In the genomic region with DNA sequence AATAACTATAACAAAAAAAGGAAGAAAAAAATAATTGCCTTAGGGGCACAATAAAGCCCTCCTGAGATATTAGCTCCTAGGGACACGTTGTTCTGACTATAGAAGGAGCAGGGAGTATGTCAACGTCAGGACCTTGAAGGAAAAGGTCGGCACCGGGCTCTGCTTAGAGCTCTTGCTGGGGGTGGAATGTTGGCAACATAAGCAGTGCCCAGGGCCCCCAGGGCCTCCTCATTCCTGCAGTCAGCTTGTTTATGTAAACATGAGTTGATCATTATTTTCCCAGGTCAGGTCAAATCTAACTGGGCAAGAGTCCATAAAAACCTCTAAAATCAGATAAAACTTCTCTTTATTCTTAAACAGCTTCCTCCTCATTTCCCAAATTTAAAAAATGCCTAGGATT, we compare ENCODE assay signal across 16 cellular contexts. TPM values are rescaled to one million over a fixed set of nuclear protein-coding genes. Genes with fewer than 3 reads are reported as not detected.
DNase-seq lines count a peak whose midpoint lies in the region; ATAC-seq and TF ChIP-seq lines count a peak whose summit lies in the region.
"Had no signal": no experiment of that assay in that cellular context is flagged by ENCODE, and none has a peak within 500 bp of the region (broad histone marks: within the 10 kb centered on the region; RNA-seq: fewer than 3 reads in every experiment).

No MANE protein-coding gene starts in this region.

- no peak overlapping the region for H3K27ac Mint-ChIP-seq in WTC11
- H3K27ac Mint-ChIP-seq in activated CD4-positive, alpha-beta memory T cell treated with anti-CD3 and anti-CD28 coated beads for 36 hours: no peak overlapping the region
- H3K27ac Mint-ChIP-seq in activated T-cell treated with anti-CD3 and anti-CD28 coated beads, Interleukin-2, amount 50 U/mL, for 72 hours: no peak overlapping the region

- 23 to 26% methylated on average over 4 of the region's 4 CpGs for WGBS in heart right ventricle, 2 donors
- WGBS in psoas muscle, 3 donors: 4 to 13% (median 8%) methylated on average over 4 of the region's 4 CpGs

- TF ChIP-seq CTCF in VCaP (conservative IDR thresholded peaks at IDR 0.05) (no peak), heart right ventricle (IDR thresholded peaks at IDR 0.05) (no peak), psoas muscle (IDR thresholded peaks at IDR 0.05) (no peak), WTC11 (IDR thresholded peaks at IDR 0.05) (no peak)

- H3K27ac ChIP-seq in VCaP: peak overlapping the region; percentile 75
- H3K27ac ChIP-seq in heart right ventricle: peak overlapping the region in 6 of 10 donors; percentile 12 to 45 (median 21)
- no peak overlapping the region for H3K27ac ChIP-seq in psoas muscle
- H3K27ac ChIP-seq: BLaER1 treated with 17β-estradiol and CSF1 and Interleukin-3, amounts not matched to agents 10 nM and 100 nM; SJSA1 had no signal

- POLR2A ChIA-PET in WTC11 (lab: Charles Lee): no interaction called here
- POLR2A ChIA-PET in activated CD4-positive, alpha-beta memory T cell treated with anti-CD3 and anti-CD28 coated beads for 36 hours (lab: Charles Lee): no interaction called here

- H3K9me3 ChIP-seq in heart right ventricle: no peaks in the 10 kb centered on the region
- H3K9me3 ChIP-seq in psoas muscle: no peaks in the 10 kb centered on the region
- H3K9me3 ChIP-seq: BLaER1 treated with 17β-estradiol and CSF1 and Interleukin-3, amounts not matched to agents 10 nM and 100 nM; SJSA1 had no signal

- ATAC-seq in heart right ventricle: peak in 7 of 8 donors; percentile 25 to 79 (median 65)
- peak; percentile 26 to 54 (median 44) for ATAC-seq in psoas muscle
- no peak for ATAC-seq in WTC11
- no peak for ATAC-seq in activated T-cell treated with anti-CD3 and anti-CD28 coated beads, Interleukin-2, amount 50 U/mL, for 72 hours (replicated peaks in 1 of 2)

- H3K36me3 Mint-ChIP-seq in WTC11: peaks cover 13% of the 10 kb centered on the region; the same call in 1 of the 2 replicates
- H3K36me3 Mint-ChIP-seq in activated CD4-positive, alpha-beta memory T cell treated with anti-CD3 and anti-CD28 coated beads for 36 hours: peaks cover 8% of the 10 kb centered on the region
- peaks cover 2 to 17% of the 10 kb centered on the region in 2 donors for H3K36me3 Mint-ChIP-seq in activated T-cell treated with anti-CD3 and anti-CD28 coated beads, Interleukin-2, amount 50 U/mL, for 72 hours (ENCODE audit: insufficient read depth in 2 of 2)

- H3K27me3 Mint-ChIP-seq in WTC11 (ENCODE audit: low read depth): no peaks in the 10 kb centered on the region
- H3K27me3 Mint-ChIP-seq in activated CD4-positive, alpha-beta memory T cell treated with anti-CD3 and anti-CD28 coated beads for 36 hours: no peaks in the 10 kb centered on the region
- no peaks in the 10 kb centered on the region for H3K27me3 Mint-ChIP-seq in activated T-cell treated with anti-CD3 and anti-CD28 coated beads, Interleukin-2, amount 50 U/mL, for 72 hours (ENCODE audit: low read depth)

- H3K9me3 Mint-ChIP-seq in WTC11: no peaks in the 10 kb centered on the region
- H3K9me3 Mint-ChIP-seq in activated CD4-positive, alpha-beta memory T cell treated with anti-CD3 and anti-CD28 coated beads for 36 hours: no peaks in the 10 kb centered on the region
- no peaks in the 10 kb centered on the region for H3K9me3 Mint-ChIP-seq in activated T-cell treated with anti-CD3 and anti-CD28 coated beads, Interleukin-2, amount 50 U/mL, for 72 hours

- peak; percentile 24 for DNase-seq in COLO829 (ENCODE audit: low spot score)
- no peak for DNase-seq in heart right ventricle
- no peak for DNase-seq in psoas muscle
- DNase-seq in glomerular visceral epithelial cell (ENCODE audit: extremely low spot score): no peak
- DNase-seq in WTC11 (ENCODE audit: low spot score): no peak
- no peak for DNase-seq in activated CD4-positive, alpha-beta memory T cell treated with anti-CD3 and anti-CD28 coated beads for 36 hours
- DNase-seq in activated T-cell treated with anti-CD3 and anti-CD28 coated beads, Interleukin-2, amount 50 U/mL, for 72 hours: no peak
- DNase-seq: activated CD4-positive, alpha-beta T cell treated with anti-CD3 and anti-CD28 coated beads for 1 hour; activated gamma-delta T cell; midbrain; NCI-H1105; NCI-H526 treated with DMSO at 0.1 percent for 48 hours; stimulated activated CD4-positive, alpha-beta T cell treated with anti-CD3 and anti-CD28 coated beads, Interleukin-12 subunit alpha, Interleukin-12 subunit beta, amount 100 ng/mL, for 4 hours had no signal

- CTCF ChIA-PET in WTC11 (lab: Charles Lee): interaction anchor here (3.9 kb wide), 1 partner anchor 15 kb away, joined by 17 read pairs; no protein-coding TSS in a partner anchor
- CTCF ChIA-PET in activated CD4-positive, alpha-beta memory T cell treated with anti-CD3 and anti-CD28 coated beads for 36 hours (lab: Charles Lee): interaction anchor here (1.3 kb wide), 1 partner anchor 14 kb away, joined by 4 read pairs; no protein-coding TSS in a partner anchor

- H3K36me3 ChIP-seq in heart right ventricle: peaks cover 0 to 75% (median 28%) of the 10 kb centered on the region in 9 donors
- H3K36me3 ChIP-seq in psoas muscle (ENCODE audit: insufficient read depth in 1 of 2, low read depth in 1 of 2): peaks cover 0 to 42% of the 10 kb centered on the region in 2 donors

- no peak overlapping the region for H3K4me3 ChIP-seq in heart right ventricle
- no peak overlapping the region for H3K4me3 ChIP-seq in psoas muscle
- H3K4me3 ChIP-seq: BLaER1 treated with 17β-estradiol and CSF1 and Interleukin-3, amounts not matched to agents 10 nM and 100 nM; SJSA1 had no signal

- H3K4me1 Mint-ChIP-seq in WTC11: peaks cover 9% of the 10 kb centered on the region; the same call in 1 of the 2 replicates
- H3K4me1 Mint-ChIP-seq in activated CD4-positive, alpha-beta memory T cell treated with anti-CD3 and anti-CD28 coated beads for 36 hours (ENCODE audit: low read depth): peaks cover 16% of the 10 kb centered on the region
- H3K4me1 Mint-ChIP-seq in activated T-cell treated with anti-CD3 and anti-CD28 coated beads, Interleukin-2, amount 50 U/mL, for 72 hours (ENCODE audit: low read depth): peaks cover 17% of the 10 kb centered on the region

- peaks cover 0 to 23% (median 18%) of the 10 kb centered on the region in 9 donors for H3K4me1 ChIP-seq in heart right ventricle
- H3K4me1 ChIP-seq in psoas muscle: peaks cover 28% of the 10 kb centered on the region

- no peak overlapping the region for H3K4me3 Mint-ChIP-seq in WTC11
- H3K4me3 Mint-ChIP-seq in activated CD4-positive, alpha-beta memory T cell treated with anti-CD3 and anti-CD28 coated beads for 36 hours: no peak overlapping the region
- no peak overlapping the region for H3K4me3 Mint-ChIP-seq in activated T-cell treated with anti-CD3 and anti-CD28 coated beads, Interleukin-2, amount 50 U/mL, for 72 hours

- H3K27me3 ChIP-seq in heart right ventricle: no peaks in the 10 kb centered on the region
- no peaks in the 10 kb centered on the region for H3K27me3 ChIP-seq in psoas muscle (ENCODE audit: insufficient read depth in 3 of 3, low read length in 2 of 3)
- H3K27me3 ChIP-seq: BLaER1 treated with 17β-estradiol and CSF1 and Interleukin-3, amounts not matched to agents 10 nM and 100 nM; SJSA1 had no signal

- intact Hi-C loops in heart right ventricle (cut with DNase I) (no loop called here), psoas muscle (cut with DNase I) (no loop called here)
- intact Hi-C loops in activated CD4-positive, alpha-beta memory T cell treated with anti-CD3 and anti-CD28 coated beads for 36 hours (cut with micrococcal nuclease): no loop called here

TF ChIP-seq in WTC11, 78 proteins besides CTCF, POLR2A, EP300 and RAD21 (continues in another document):
- TF ChIP-seq CBFB (CRISPR knock-in tag; IDR thresholded peaks at IDR 0.05; ENCODE audit: low read depth) (no peak), ZNF138 (CRISPR knock-in tag; conservative IDR thresholded peaks at IDR 0.05) (no peak), ETV6 (CRISPR knock-in tag; IDR thresholded peaks at IDR 0.05) (no peak), PRRX2 (CRISPR knock-in tag; IDR thresholded peaks at IDR 0.05) (no peak)
- TF ChIP-seq, protein P1, sequence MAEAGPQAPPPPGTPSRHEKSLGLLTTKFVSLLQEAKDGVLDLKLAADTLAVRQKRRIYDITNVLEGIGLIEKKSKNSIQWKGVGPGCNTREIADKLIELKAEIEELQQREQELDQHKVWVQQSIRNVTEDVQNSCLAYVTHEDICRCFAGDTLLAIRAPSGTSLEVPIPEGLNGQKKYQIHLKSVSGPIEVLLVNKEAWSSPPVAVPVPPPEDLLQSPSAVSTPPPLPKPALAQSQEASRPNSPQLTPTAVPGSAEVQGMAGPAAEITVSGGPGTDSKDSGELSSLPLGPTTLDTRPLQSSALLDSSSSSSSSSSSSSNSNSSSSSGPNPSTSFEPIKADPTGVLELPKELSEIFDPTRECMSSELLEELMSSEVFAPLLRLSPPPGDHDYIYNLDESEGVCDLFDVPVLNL (CRISPR knock-in tag; IDR thresholded peaks at IDR 0.05; ENCODE audit: borderline replicate concordance, low read depth): no peak
- TF ChIP-seq, protein P2, sequence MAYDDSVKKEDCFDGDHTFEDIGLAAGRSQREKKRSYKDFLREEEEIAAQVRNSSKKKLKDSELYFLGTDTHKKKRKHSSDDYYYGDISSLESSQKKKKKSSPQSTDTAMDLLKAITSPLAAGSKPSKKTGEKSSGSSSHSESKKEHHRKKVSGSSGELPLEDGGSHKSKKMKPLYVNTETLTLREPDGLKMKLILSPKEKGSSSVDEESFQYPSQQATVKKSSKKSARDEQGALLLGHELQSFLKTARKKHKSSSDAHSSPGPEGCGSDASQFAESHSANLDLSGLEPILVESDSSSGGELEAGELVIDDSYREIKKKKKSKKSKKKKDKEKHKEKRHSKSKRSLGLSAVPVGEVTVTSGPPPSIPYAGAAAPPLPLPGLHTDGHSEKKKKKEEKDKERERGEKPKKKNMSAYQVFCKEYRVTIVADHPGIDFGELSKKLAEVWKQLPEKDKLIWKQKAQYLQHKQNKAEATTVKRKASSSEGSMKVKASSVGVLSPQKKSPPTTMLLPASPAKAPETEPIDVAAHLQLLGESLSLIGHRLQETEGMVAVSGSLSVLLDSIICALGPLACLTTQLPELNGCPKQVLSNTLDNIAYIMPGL (CRISPR knock-in tag; IDR thresholded peaks at IDR 0.05): no peak
- TF ChIP-seq, protein P3, sequence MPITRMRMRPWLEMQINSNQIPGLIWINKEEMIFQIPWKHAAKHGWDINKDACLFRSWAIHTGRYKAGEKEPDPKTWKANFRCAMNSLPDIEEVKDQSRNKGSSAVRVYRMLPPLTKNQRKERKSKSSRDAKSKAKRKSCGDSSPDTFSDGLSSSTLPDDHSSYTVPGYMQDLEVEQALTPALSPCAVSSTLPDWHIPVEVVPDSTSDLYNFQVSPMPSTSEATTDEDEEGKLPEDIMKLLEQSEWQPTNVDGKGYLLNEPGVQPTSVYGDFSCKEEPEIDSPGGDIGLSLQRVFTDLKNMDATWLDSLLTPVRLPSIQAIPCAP (CRISPR knock-in tag; IDR thresholded peaks at IDR 0.05): no peak

RNA-seq across cellular contexts. Expression of a gene that starts 54.5 kb away (rescaled TPM):
- total RNA-seq in heart right ventricle (10 to 100 TPM; 50.6 to 87.9 (median 69.7) TPM), psoas muscle (100 to 1,000 TPM; 146 to 270 (median 194) TPM), WTC11 (2021) (31.2 to 34.5 TPM (median 31.7 TPM) in 3 replicates)
- polyA plus RNA-seq in heart right ventricle (10 to 100 TPM; 18.1 to 63.9 TPM), psoas muscle (100 to 1,000 TPM; 106 to 453 (median 160) TPM)
- 10 to 100 TPM; 42.0 to 45.4 TPM for total RNA-seq in activated CD4-positive, alpha-beta memory T cell treated with anti-CD3 and anti-CD28 coated beads for 36 hours
- total RNA-seq in activated T-cell treated with anti-CD3 and anti-CD28 coated beads, Interleukin-2, amount 50 U/mL, for 72 hours: 10 to 100 TPM; 70.1 to 75.0 TPM

Comparison
In these comparisons a context has a peak if more than half of its experiments do, and no peak if none do; other contexts are left out.
1. ATAC-seq: peak in heart right ventricle (7 of 8) and psoas muscle (4 of 4); none in WTC11 (single experiment) and activated T-cell treated with anti-CD3 and anti-CD28 coated beads, Interleukin-2, amount 50 U/mL, for 72 hours (0 of 2).